In the genomic region with DNA sequence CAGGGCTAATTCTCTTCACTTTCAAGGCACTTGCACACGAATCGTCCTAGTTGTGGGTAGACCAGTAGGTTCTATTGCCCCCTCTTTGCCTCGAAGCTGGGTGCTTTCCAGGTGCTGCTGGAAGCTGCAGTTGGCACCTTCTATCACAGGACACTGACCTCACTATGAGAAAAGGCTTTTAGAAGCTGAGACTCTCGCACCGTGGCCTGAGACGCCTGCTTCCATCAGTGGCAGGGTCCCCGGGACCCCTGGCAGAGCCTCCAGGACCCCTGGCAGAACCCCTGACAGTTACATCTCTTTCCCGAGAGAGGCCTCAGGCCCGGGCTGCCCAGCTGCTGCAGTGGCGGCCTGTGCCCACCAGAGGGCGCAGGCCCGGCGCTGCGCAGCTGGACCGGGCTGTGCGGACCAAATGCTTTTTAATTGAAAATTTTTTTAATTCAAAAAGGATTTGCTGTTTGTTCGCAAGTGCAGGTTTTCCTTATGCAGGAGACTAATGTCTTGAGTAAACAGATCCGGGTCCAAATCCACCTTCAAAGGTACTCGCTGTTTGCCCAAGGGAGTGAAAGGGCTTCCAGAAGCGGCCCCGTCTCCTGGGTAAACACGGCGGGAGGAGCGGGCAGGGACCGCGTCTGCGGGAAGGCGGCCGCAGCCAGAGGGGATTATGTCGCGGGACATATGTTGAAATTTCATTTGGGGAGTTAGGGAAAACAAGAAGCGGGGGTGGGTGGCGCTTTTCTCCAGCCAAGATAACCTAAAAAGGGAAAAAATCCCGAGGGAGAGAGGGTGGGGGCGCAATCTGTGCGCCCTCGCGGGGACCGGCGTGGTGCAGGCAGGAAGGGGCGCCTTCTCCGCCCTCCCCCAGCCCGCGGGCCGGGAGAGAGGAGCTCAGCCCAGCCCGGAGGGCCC, we compare ENCODE assay signal across 8 cellular contexts.
DNase-seq lines count a peak whose midpoint lies in the region; ATAC-seq and TF ChIP-seq lines count a peak whose summit lies in the region.

No MANE protein-coding gene starts in this region.

- TF ChIP-seq POLR2A in right lobe of liver (IDR thresholded peaks at IDR 0.05), result no peak

- peaks cover 24 to 42% of the 10 kb centered on the region in 2 donors for H3K27me3 Mint-ChIP-seq in stimulated activated naive B cell treated with anti-CD40 and anti-IgM and Interleukin-4, amounts not matched to agents 10 μg/mL and 1 μg/mL and 100 μg/mL, for 72 hours

- no peak overlapping the region for H3K27ac Mint-ChIP-seq in stimulated activated naive B cell treated with anti-CD40 and anti-IgM and Interleukin-4, amounts not matched to agents 10 μg/mL and 1 μg/mL and 100 μg/mL, for 72 hours

- no peaks in the 10 kb centered on the region for H3K9me3 ChIP-seq in right lobe of liver

- peaks cover 0 to 2% of the 10 kb centered on the region in 2 donors for H3K36me3 Mint-ChIP-seq in stimulated activated naive B cell treated with anti-CD40 and anti-IgM and Interleukin-4, amounts not matched to agents 10 μg/mL and 1 μg/mL and 100 μg/mL, for 72 hours

- peak; percentile 1 for DNase-seq in MV-4-11 (lab: John Stamatoyannopoulos, UW)
- DNase-seq in activated CD4-positive, CD25-positive, alpha-beta regulatory T cell (lab: John Stamatoyannopoulos, UW), result peak in 3 of 4 experiments; percentile 9 to 24 (median 14)
- no peak for DNase-seq in coronary artery (ENCODE audit: low spot score)
- DNase-seq in right lobe of liver, result no peak
- peak; percentile 20 for DNase-seq in stimulated activated naive B cell treated with anti-CD40 and anti-IgM and Interleukin-4, amounts not matched to agents 10 μg/mL and 1 μg/mL and 100 μg/mL, for 72 hours

- no peaks in the 10 kb centered on the region for H3K9me3 Mint-ChIP-seq in stimulated activated naive B cell treated with anti-CD40 and anti-IgM and Interleukin-4, amounts not matched to agents 10 μg/mL and 1 μg/mL and 100 μg/mL, for 72 hours

- H3K4me3 Mint-ChIP-seq in stimulated activated naive B cell treated with anti-CD40 and anti-IgM and Interleukin-4, amounts not matched to agents 10 μg/mL and 1 μg/mL and 100 μg/mL, for 72 hours, result peak overlapping the region; percentile 80

- peak; percentile 29 for TF ChIP-seq CTCF in GM12801 (IDR thresholded peaks at IDR 0.05; ENCODE audit: extremely low read depth, insufficient read length)
- peak; percentile 99 for TF ChIP-seq CTCF in coronary artery (IDR thresholded peaks at IDR 0.05)
- peak; percentile 90 to 99 (median 95) for TF ChIP-seq CTCF in right lobe of liver (IDR thresholded peaks at IDR 0.05)

- ATAC-seq in right lobe of liver (peak; percentile 66 to 85 (median 80)), HG02763 (IDR thresholded peaks at IDR 0.05; ENCODE audit: unreplicated experiment) (no peak), HG02610 (IDR thresholded peaks at IDR 0.05; ENCODE audit: unreplicated experiment) (no peak)
- peak; percentile 73 to 74 for ATAC-seq in stimulated activated naive B cell treated with anti-CD40 and anti-IgM and Interleukin-4, amounts not matched to agents 10 μg/mL and 1 μg/mL and 100 μg/mL, for 72 hours (replicated peaks)

- WGBS in right lobe of liver (ENCODE audit: insufficient coverage, low coverage, low lambda C conversion rate, missing lambda C conversion rate), result 1% methylated on average over 24 of the region's 46 CpGs

- peaks cover 0 to 4% (median 0%) of the 10 kb centered on the region in 4 donors for H3K4me1 ChIP-seq in right lobe of liver

- intact Hi-C loops in right lobe of liver (cut with DNase I), result loop anchor here in 1 of 2 donors (5.0 to 10.0 kb wide), 2 partner anchors 58 to 184 kb away; no protein-coding TSS in a partner anchor

- H3K27ac ChIP-seq in coronary artery (no peak overlapping the region), right lobe of liver (no peak overlapping the region)

- H3K4me3 ChIP-seq in coronary artery (peak overlapping the region; percentile 66), right lobe of liver (peak overlapping the region; percentile 11 to 20 (median 11))

- H3K27me3 ChIP-seq in right lobe of liver, result no peaks in the 10 kb centered on the region

- H3K36me3 ChIP-seq in right lobe of liver, result peaks cover 0 to 4% (median 0%) of the 10 kb centered on the region in 4 donors

- peaks cover 13 to 30% of the 10 kb centered on the region in 2 donors for H3K4me1 Mint-ChIP-seq in stimulated activated naive B cell treated with anti-CD40 and anti-IgM and Interleukin-4, amounts not matched to agents 10 μg/mL and 1 μg/mL and 100 μg/mL, for 72 hours

Comparison
In these comparisons a context has a peak if more than half of its experiments do, and no peak if none do; other contexts are left out.
1. CTCF ChIP-seq: peak in every context shown above with its lines; median percentile 99 in coronary artery; 95 in right lobe of liver; 29 in GM12801.
2. DNase-seq: peak in MV-4-11 (single experiment), activated CD4-positive, CD25-positive, alpha-beta regulatory T cell (3 of 4) and stimulated activated naive B cell treated with anti-CD40 and anti-IgM and Interleukin-4, amounts not matched to agents 10 μg/mL and 1 μg/mL and 100 μg/mL, for 72 hours (single experiment); none in coronary artery (single experiment) and right lobe of liver (0 of 3).
3. ATAC-seq: peak in right lobe of liver (4 of 4) and stimulated activated naive B cell treated with anti-CD40 and anti-IgM and Interleukin-4, amounts not matched to agents 10 μg/mL and 1 μg/mL and 100 μg/mL, for 72 hours (2 of 2); none in HG02763 (single experiment) and HG02610 (single experiment).